Comparison of ENCODE assay signal across 1 cellular context in the genomic region with DNA sequence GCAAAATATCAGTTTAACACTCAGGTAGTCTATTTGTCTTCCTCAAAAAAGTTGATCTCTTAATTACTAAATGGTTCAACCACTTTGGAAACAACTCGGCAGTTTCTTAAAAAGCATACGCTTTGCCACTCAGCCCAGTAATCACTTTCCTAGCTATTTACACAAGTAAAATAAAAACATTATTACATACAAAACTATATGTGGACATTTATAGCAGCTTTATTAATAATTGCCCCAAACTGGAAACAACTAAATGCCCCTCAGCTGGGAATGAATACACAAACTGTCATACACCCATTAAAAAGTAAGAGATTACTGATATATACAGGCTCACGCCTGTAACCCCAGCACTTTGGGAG.
TF ChIP-seq lines count a peak whose summit lies in the region.

No MANE protein-coding gene starts in this region.

TF ChIP-seq in GM23338, 12 proteins besides CTCF, POLR2A, EP300 and RAD21 (continued from another document):
- TF ChIP-seq, protein P1, sequence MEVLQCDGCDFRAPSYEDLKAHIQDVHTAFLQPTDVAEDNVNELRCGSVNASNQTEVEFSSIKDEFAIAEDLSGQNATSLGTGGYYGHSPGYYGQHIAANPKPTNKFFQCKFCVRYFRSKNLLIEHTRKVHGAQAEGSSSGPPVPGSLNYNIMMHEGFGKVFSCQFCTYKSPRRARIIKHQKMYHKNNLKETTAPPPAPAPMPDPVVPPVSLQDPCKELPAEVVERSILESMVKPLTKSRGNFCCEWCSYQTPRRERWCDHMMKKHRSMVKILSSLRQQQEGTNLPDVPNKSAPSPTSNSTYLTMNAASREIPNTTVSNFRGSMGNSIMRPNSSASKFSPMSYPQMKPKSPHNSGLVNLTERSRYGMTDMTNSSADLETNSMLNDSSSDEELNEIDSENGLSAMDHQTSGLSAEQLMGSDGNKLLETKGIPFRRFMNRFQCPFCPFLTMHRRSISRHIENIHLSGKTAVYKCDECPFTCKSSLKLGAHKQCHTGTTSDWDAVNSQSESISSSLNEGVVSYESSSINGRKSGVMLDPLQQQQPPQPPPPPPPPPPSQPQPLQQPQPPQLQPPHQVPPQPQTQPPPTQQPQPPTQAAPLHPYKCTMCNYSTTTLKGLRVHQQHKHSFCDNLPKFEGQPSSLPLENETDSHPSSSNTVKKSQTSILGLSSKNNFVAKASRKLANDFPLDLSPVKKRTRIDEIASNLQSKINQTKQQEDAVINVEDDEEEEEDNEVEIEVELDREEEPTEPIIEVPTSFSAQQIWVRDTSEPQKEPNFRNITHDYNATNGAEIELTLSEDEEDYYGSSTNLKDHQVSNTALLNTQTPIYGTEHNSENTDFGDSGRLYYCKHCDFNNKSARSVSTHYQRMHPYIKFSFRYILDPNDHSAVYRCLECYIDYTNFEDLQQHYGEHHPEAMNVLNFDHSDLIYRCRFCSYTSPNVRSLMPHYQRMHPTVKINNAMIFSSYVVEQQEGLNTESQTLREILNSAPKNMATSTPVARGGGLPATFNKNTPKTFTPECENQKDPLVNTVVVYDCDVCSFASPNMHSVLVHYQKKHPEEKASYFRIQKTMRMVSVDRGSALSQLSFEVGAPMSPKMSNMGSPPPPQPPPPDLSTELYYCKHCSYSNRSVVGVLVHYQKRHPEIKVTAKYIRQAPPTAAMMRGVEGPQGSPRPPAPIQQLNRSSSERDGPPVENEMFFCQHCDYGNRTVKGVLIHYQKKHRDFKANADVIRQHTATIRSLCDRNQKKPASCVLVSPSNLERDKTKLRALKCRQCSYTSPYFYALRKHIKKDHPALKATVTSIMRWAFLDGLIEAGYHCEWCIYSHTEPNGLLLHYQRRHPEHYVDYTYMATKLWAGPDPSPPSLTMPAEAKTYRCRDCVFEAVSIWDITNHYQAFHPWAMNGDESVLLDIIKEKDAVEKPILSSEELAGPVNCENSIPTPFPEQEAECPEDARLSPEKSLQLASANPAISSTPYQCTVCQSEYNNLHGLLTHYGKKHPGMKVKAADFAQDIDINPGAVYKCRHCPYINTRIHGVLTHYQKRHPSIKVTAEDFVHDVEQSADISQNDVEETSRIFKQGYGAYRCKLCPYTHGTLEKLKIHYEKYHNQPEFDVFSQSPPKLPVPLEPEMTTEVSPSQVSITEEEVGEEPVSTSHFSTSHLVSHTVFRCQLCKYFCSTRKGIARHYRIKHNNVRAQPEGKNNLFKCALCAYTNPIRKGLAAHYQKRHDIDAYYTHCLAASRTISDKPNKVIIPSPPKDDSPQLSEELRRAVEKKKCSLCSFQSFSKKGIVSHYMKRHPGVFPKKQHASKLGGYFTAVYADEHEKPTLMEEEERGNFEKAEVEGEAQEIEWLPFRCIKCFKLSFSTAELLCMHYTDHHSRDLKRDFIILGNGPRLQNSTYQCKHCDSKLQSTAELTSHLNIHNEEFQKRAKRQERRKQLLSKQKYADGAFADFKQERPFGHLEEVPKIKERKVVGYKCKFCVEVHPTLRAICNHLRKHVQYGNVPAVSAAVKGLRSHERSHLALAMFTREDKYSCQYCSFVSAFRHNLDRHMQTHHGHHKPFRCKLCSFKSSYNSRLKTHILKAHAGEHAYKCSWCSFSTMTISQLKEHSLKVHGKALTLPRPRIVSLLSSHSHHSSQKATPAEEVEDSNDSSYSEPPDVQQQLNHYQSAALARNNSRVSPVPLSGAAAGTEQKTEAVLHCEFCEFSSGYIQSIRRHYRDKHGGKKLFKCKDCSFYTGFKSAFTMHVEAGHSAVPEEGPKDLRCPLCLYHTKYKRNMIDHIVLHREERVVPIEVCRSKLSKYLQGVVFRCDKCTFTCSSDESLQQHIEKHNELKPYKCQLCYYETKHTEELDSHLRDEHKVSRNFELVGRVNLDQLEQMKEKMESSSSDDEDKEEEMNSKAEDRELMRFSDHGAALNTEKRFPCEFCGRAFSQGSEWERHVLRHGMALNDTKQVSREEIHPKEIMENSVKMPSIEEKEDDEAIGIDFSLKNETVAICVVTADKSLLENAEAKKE (CRISPR knock-in tag; IDR thresholded peaks at IDR 0.05), result no peak
- TF ChIP-seq STAT1 (IDR thresholded peaks at IDR 0.05; ENCODE audit: unreplicated experiment), result no peak
- TF ChIP-seq JUNB (IDR thresholded peaks at IDR 0.05; ENCODE audit: unreplicated experiment), result no peak
- TF ChIP-seq ZNF114 (CRISPR knock-in tag; IDR thresholded peaks at IDR 0.05), result no peak
- TF ChIP-seq, protein P2, sequence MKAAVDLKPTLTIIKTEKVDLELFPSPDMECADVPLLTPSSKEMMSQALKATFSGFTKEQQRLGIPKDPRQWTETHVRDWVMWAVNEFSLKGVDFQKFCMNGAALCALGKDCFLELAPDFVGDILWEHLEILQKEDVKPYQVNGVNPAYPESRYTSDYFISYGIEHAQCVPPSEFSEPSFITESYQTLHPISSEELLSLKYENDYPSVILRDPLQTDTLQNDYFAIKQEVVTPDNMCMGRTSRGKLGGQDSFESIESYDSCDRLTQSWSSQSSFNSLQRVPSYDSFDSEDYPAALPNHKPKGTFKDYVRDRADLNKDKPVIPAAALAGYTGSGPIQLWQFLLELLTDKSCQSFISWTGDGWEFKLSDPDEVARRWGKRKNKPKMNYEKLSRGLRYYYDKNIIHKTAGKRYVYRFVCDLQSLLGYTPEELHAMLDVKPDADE (IDR thresholded peaks at IDR 0.05), result no peak
- TF ChIP-seq ZNF331 (CRISPR knock-in tag; IDR thresholded peaks at IDR 0.05; ENCODE audit: low read depth), result no peak
- TF ChIP-seq, protein P3, sequence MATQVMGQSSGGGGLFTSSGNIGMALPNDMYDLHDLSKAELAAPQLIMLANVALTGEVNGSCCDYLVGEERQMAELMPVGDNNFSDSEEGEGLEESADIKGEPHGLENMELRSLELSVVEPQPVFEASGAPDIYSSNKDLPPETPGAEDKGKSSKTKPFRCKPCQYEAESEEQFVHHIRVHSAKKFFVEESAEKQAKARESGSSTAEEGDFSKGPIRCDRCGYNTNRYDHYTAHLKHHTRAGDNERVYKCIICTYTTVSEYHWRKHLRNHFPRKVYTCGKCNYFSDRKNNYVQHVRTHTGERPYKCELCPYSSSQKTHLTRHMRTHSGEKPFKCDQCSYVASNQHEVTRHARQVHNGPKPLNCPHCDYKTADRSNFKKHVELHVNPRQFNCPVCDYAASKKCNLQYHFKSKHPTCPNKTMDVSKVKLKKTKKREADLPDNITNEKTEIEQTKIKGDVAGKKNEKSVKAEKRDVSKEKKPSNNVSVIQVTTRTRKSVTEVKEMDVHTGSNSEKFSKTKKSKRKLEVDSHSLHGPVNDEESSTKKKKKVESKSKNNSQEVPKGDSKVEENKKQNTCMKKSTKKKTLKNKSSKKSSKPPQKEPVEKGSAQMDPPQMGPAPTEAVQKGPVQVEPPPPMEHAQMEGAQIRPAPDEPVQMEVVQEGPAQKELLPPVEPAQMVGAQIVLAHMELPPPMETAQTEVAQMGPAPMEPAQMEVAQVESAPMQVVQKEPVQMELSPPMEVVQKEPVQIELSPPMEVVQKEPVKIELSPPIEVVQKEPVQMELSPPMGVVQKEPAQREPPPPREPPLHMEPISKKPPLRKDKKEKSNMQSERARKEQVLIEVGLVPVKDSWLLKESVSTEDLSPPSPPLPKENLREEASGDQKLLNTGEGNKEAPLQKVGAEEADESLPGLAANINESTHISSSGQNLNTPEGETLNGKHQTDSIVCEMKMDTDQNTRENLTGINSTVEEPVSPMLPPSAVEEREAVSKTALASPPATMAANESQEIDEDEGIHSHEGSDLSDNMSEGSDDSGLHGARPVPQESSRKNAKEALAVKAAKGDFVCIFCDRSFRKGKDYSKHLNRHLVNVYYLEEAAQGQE (IDR thresholded peaks at IDR 0.05; ENCODE audit: unreplicated experiment), result no peak
TF ChIP-seq in GM23338: peak in this region for 0.
